Comparison of ENCODE assay signal across 2 cellular contexts in genomic region chr13:36919833-36920611, GRCh38.
TF ChIP-seq lines count a peak whose summit lies in the region.

TSS of gene SMAD9 (minus strand) at chr13:36920238. CDS start at chr13:36879689, 40,549 bp downstream.

TF ChIP-seq in IMR-90, 13 proteins besides CTCF, POLR2A, EP300 and RAD21:
- TF ChIP-seq MAZ (IDR thresholded peaks at IDR 0.05; ENCODE audit: borderline replicate concordance, low read depth, low read length) (peak; percentile 61; the same call in 1 of the 2 replicates), FOS (IDR thresholded peaks at IDR 0.05; ENCODE audit: low read depth, low read length) (no peak)

TF ChIP-seq in SK-N-SH, 30 proteins besides CTCF, POLR2A, EP300 and RAD21 (continued from another document):
- TF ChIP-seq MAX (IDR thresholded peaks at IDR 0.05; ENCODE audit: low read depth) (peak; percentile 9; the same call in 1 of the 2 replicates), TEAD4 (IDR thresholded peaks at IDR 0.05; ENCODE audit: borderline replicate concordance, insufficient read depth) (no peak), NFIC (IDR thresholded peaks at IDR 0.05; ENCODE audit: borderline replicate concordance) (peak; percentile 64)
TF ChIP-seq in SK-N-SH: peak in this region for 2.
